In genomic region chr15:100596792-100597191, GRCh38 we compare ENCODE assay signal across 1 cellular context.
A peak's percentile ranks its signal among the peaks of the same experiment; 100 is the strongest.
TF ChIP-seq lines count a peak whose summit lies in the region.

No MANE protein-coding gene starts in this region.

TF ChIP-seq in K562, 482 proteins besides CTCF, POLR2A, EP300 and RAD21 (continued from another document and continues in another):
- TF ChIP-seq, protein P1, sequence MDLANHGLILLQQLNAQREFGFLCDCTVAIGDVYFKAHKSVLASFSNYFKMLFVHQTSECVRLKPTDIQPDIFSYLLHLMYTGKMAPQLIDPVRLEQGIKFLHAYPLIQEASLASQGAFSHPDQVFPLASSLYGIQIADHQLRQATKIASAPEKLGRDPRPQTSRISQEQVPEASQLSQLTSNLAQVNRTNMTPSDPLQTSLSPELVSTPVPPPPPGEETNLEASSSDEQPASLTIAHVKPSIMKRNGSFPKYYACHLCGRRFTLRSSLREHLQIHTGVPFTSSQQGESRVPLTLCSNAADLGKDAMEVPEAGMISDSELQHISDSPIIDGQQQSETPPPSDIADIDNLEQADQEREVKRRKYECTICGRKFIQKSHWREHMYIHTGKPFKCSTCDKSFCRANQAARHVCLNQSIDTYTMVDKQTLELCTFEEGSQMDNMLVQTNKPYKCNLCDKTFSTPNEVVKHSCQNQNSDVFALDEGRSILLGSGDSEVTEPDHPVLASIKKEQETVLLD (IDR thresholded peaks at IDR 0.05) = 0 out of 2 replicates have a peak, but pooled peaks have one; percentile 36
- TF ChIP-seq PML (IDR thresholded peaks at IDR 0.05; ENCODE audit: low read length) (peak; percentile 33; the same call in 1 of the 2 replicates), TEAD4 (IDR thresholded peaks at IDR 0.05; ENCODE audit: low read length) (peak; percentile 65), TEAD4 (CRISPR knock-in tag; IDR thresholded peaks at IDR 0.05; ENCODE audit: borderline replicate concordance) (no peak), SMAD4 (CRISPR knock-in tag; conservative IDR thresholded peaks at IDR 0.05) (peak; percentile 65), HDAC2 (IDR thresholded peaks at IDR 0.05) (peak; percentile 48; the same call in 1 of the 2 replicates), HMGN3 (IDR thresholded peaks at IDR 0.05; ENCODE audit: borderline replicate concordance, extremely low read depth, insufficient read length, low read depth, low read length) (no peak), LCOR (CRISPR knock-in tag; IDR thresholded peaks at IDR 0.05) (no peak), MAFF (IDR thresholded peaks at IDR 0.05; ENCODE audit: low read length) (peak; percentile 6; the same call in 1 of the 2 replicates), CEBPG (CRISPR knock-in tag; IDR thresholded peaks at IDR 0.05) (peak; percentile 39; the same call in 1 of the 2 replicates), CEBPG (tag; conservative IDR thresholded peaks at IDR 0.05 in 1 of 2, IDR thresholded peaks at IDR 0.05 in 1 of 2) (peak in 1 of 2 experiments; percentile 43; a peak in 1 of 4 replicates), NCOR1 (IDR thresholded peaks at IDR 0.05) (peak; percentile 59), ZNF124 (CRISPR knock-in tag; IDR thresholded peaks at IDR 0.05) (no peak), SOX6 (IDR thresholded peaks at IDR 0.05) (peak; percentile 73), NR2C1 (IDR thresholded peaks at IDR 0.05) (no peak), NR2C1 (tag; IDR thresholded peaks at IDR 0.05) (no peak), LEF1 (IDR thresholded peaks at IDR 0.05) (peak; percentile 80), SP1 (CRISPR knock-in tag; IDR thresholded peaks at IDR 0.05) (peak; percentile 69), MYNN (IDR thresholded peaks at IDR 0.05) (peak; percentile 58; the same call in 1 of the 2 replicates), MYNN (CRISPR knock-in tag; IDR thresholded peaks at IDR 0.05) (no peak), POLR2AphosphoS2 (IDR thresholded peaks at IDR 0.05; ENCODE audit: low read length) (peak; percentile 73; the same call in 1 of the 2 replicates), TRIM24 (IDR thresholded peaks at IDR 0.05) (peak in 1 of 2 experiments; percentile 50; a peak in 1 of 4 replicates), ZNF785 (CRISPR knock-in tag; IDR thresholded peaks at IDR 0.05) (no peak), ESRRA (IDR thresholded peaks at IDR 0.05; ENCODE audit: borderline replicate concordance, low read depth) (peak; percentile 76; the same call in 1 of the 2 replicates), ZNF318 (IDR thresholded peaks at IDR 0.05; ENCODE audit: borderline replicate concordance in 1 of 2, low read depth in 1 of 2) (peak in 1 of 2 experiments; percentile 73; a peak in 2 of 4 replicates), ARID1B (IDR thresholded peaks at IDR 0.05) (peak; percentile 75), HDAC1 (IDR thresholded peaks at IDR 0.05) (peak in 1 of 2 experiments; percentile 45; a peak in 1 of 4 replicates), ZEB2 (IDR thresholded peaks at IDR 0.05) (peak; percentile 89; the same call in 1 of the 2 replicates), RFX5 (IDR thresholded peaks at IDR 0.05; ENCODE audit: low read depth, low read length) (no peak), E2F8 (IDR thresholded peaks at IDR 0.05; ENCODE audit: low read depth, partially characterized antibody) (peak; percentile 48), MEIS2 (IDR thresholded peaks at IDR 0.05; ENCODE audit: partially characterized antibody) (peak; percentile 81), CREB1 (IDR thresholded peaks at IDR 0.05) (peak; percentile 90), CREB1 (CRISPR knock-in tag; IDR thresholded peaks at IDR 0.05) (no peak; the same call in 1 of the 2 replicates), MTA3 (IDR thresholded peaks at IDR 0.05; ENCODE audit: borderline replicate concordance) (peak; percentile 81), ZNF12 (CRISPR knock-in tag; IDR thresholded peaks at IDR 0.05) (no peak), SRF (CRISPR knock-in tag; IDR thresholded peaks at IDR 0.05) (peak in 1 of 2 experiments; percentile 70; a peak in 1 of 4 replicates), NFE2 (IDR thresholded peaks at IDR 0.05; ENCODE audit: low read depth) (peak; percentile 40), SIN3A (IDR thresholded peaks at IDR 0.05; ENCODE audit: borderline replicate concordance in 2 of 2, control insufficient read depth in 1 of 2, low read depth in 2 of 2, low read length in 2 of 2) (peak in 1 of 2 experiments; percentile 40; a peak in 1 of 4 replicates), ZNF518B (CRISPR knock-in tag; IDR thresholded peaks at IDR 0.05) (no peak), JUN (IDR thresholded peaks at IDR 0.05; ENCODE audit: borderline replicate concordance, low read depth, low read length) (peak; percentile 35; the same call in 1 of the 2 replicates), JUN (CRISPR knock-in tag; IDR thresholded peaks at IDR 0.05; ENCODE audit: borderline replicate concordance) (no peak), ATF7 (IDR thresholded peaks at IDR 0.05) (peak; percentile 87), NCOA6 (IDR thresholded peaks at IDR 0.05) (peak; percentile 81)
- TF ChIP-seq, protein P2, sequence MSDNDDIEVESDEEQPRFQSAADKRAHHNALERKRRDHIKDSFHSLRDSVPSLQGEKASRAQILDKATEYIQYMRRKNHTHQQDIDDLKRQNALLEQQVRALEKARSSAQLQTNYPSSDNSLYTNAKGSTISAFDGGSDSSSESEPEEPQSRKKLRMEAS (CRISPR knock-in tag; IDR thresholded peaks at IDR 0.05) = 0 out of 2 replicates have a peak, but pooled peaks have one; percentile 16
- TF ChIP-seq, protein P3, sequence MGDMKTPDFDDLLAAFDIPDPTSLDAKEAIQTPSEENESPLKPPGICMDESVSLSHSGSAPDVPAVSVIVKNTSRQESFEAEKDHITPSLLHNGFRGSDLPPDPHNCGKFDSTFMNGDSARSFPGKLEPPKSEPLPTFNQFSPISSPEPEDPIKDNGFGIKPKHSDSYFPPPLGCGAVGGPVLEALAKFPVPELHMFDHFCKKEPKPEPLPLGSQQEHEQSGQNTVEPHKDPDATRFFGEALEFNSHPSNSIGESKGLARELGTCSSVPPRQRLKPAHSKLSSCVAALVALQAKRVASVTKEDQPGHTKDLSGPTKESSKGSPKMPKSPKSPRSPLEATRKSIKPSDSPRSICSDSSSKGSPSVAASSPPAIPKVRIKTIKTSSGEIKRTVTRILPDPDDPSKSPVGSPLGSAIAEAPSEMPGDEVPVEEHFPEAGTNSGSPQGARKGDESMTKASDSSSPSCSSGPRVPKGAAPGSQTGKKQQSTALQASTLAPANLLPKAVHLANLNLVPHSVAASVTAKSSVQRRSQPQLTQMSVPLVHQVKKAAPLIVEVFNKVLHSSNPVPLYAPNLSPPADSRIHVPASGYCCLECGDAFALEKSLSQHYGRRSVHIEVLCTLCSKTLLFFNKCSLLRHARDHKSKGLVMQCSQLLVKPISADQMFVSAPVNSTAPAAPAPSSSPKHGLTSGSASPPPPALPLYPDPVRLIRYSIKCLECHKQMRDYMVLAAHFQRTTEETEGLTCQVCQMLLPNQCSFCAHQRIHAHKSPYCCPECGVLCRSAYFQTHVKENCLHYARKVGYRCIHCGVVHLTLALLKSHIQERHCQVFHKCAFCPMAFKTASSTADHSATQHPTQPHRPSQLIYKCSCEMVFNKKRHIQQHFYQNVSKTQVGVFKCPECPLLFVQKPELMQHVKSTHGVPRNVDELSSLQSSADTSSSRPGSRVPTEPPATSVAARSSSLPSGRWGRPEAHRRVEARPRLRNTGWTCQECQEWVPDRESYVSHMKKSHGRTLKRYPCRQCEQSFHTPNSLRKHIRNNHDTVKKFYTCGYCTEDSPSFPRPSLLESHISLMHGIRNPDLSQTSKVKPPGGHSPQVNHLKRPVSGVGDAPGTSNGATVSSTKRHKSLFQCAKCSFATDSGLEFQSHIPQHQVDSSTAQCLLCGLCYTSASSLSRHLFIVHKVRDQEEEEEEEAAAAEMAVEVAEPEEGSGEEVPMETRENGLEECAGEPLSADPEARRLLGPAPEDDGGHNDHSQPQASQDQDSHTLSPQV (IDR thresholded peaks at IDR 0.05) = no peak
